In genomic region chr7:26620352-26620751, GRCh38 we compare ENCODE assay signal across 11 cellular contexts.
DNase-seq lines count a peak whose midpoint lies in the region; ATAC-seq and TF ChIP-seq lines count a peak whose summit lies in the region.
"Had no signal": no experiment of that assay in that cellular context is flagged by ENCODE, and none has a peak within 500 bp of the region (broad histone marks: within the 10 kb centered on the region; RNA-seq: fewer than 3 reads in every experiment).

No MANE protein-coding gene starts in this region.

- H3K9me3 ChIP-seq in WERI-Rb-1 (ENCODE audit: severe bottlenecking) (no peaks in the 10 kb centered on the region), mesenchymal stem cell (ENCODE audit: control insufficient read depth, low read length) (no peaks in the 10 kb centered on the region), body of pancreas (no peaks in the 10 kb centered on the region)
- H3K9me3 ChIP-seq: pancreas had no signal

- H3K23ac ChIP-seq in mesenchymal stem cell (ENCODE audit: low read length in 2 of 2) = no peak overlapping the region

- H3K4me3 Mint-ChIP-seq in activated CD4-positive, alpha-beta T cell treated with anti-CD3 and anti-CD28 coated beads for 36 hours = no peak overlapping the region
- no peak overlapping the region for H3K4me3 Mint-ChIP-seq in activated CD4-positive, alpha-beta T cell treated with anti-CD3 and anti-CD28 coated beads, Interleukin-2, amount 10 ng/mL, durations not matched to agents 24 days and 14 days

- H3K4me1 Mint-ChIP-seq in activated CD4-positive, alpha-beta T cell treated with anti-CD3 and anti-CD28 coated beads for 36 hours = no peaks in the 10 kb centered on the region
- no peaks in the 10 kb centered on the region for H3K4me1 Mint-ChIP-seq in activated CD4-positive, alpha-beta T cell treated with anti-CD3 and anti-CD28 coated beads, Interleukin-2, amount 10 ng/mL, durations not matched to agents 24 days and 14 days

- no peak for ATAC-seq in activated CD4-positive, alpha-beta T cell treated with anti-CD3 and anti-CD28 coated beads for 36 hours
- ATAC-seq in GM19397 (IDR thresholded peaks at IDR 0.05; ENCODE audit: unreplicated experiment) (no peak), body of pancreas (no peak), HG03097 (IDR thresholded peaks at IDR 0.05; ENCODE audit: low FRiP score, unreplicated experiment) (no peak)
- ATAC-seq: pancreas had no signal

- H3K36me3 Mint-ChIP-seq in activated CD4-positive, alpha-beta T cell treated with anti-CD3 and anti-CD28 coated beads for 36 hours (ENCODE audit: low read depth) = no peaks in the 10 kb centered on the region
- H3K36me3 Mint-ChIP-seq in activated CD4-positive, alpha-beta T cell treated with anti-CD3 and anti-CD28 coated beads, Interleukin-2, amount 10 ng/mL, durations not matched to agents 24 days and 14 days (ENCODE audit: low read depth) = no peaks in the 10 kb centered on the region

- H4K91ac ChIP-seq in mesenchymal stem cell (ENCODE audit: low read length) = no peak overlapping the region

- intact Hi-C loops in activated CD4-positive, alpha-beta T cell treated with anti-CD3 and anti-CD28 coated beads for 36 hours (cut with DNase I, micrococcal nuclease) = no loop called here
- intact Hi-C loops in activated CD4-positive, alpha-beta T cell treated with anti-CD3 and anti-CD28 coated beads, Interleukin-2, amount 10 ng/mL, durations not matched to agents 24 days and 14 days (cut with micrococcal nuclease) = no loop called here
- intact Hi-C loops in body of pancreas (cut with DNase I) = no loop called here

- WGBS in mesenchymal stem cell = 56% methylated on average over 12 of the region's 12 CpGs
- 76 to 82% methylated on average over 11 to 12 of the region's 12 CpGs for WGBS in body of pancreas, 2 donors

- no peak overlapping the region for H3K4me2 ChIP-seq in mesenchymal stem cell (ENCODE audit: low read length, poor library complexity, severe bottlenecking)

- H3K4me1 ChIP-seq in mesenchymal stem cell (ENCODE audit: control insufficient read depth, insufficient read depth, low read depth, low read length) = peaks cover 2% of the 10 kb centered on the region
- no peaks in the 10 kb centered on the region for H3K4me1 ChIP-seq in body of pancreas
- H3K4me1 ChIP-seq: pancreas had no signal

- H3K4ac ChIP-seq in mesenchymal stem cell (ENCODE audit: low read depth in 1 of 2, low read length in 2 of 2) = no peak overlapping the region

- H2BK120ac ChIP-seq in mesenchymal stem cell (ENCODE audit: low read depth, low read length) = no peak overlapping the region

- no peaks in the 10 kb centered on the region for H3K79me1 ChIP-seq in mesenchymal stem cell (replicated peaks; ENCODE audit: low read length, poor library complexity, severe bottlenecking)

- H3K27me3 ChIP-seq in WERI-Rb-1 (ENCODE audit: insufficient read depth, low read depth, severe bottlenecking) (no peaks in the 10 kb centered on the region), mesenchymal stem cell (ENCODE audit: control insufficient read depth in 1 of 2, insufficient read depth in 1 of 2, low read length in 2 of 2) (peaks cover 9 to 50% of the 10 kb centered on the region in 2 experiments), body of pancreas (no peaks in the 10 kb centered on the region)
- H3K27me3 ChIP-seq: pancreas had no signal

- no peak overlapping the region for H3K9ac ChIP-seq in mesenchymal stem cell (ENCODE audit: low read length)

- H2BK12ac ChIP-seq in mesenchymal stem cell (ENCODE audit: low read length in 2 of 2) = no peak overlapping the region

- peaks cover 3% of the 10 kb centered on the region for H3K27me3 Mint-ChIP-seq in activated CD4-positive, alpha-beta T cell treated with anti-CD3 and anti-CD28 coated beads for 36 hours
- H3K27me3 Mint-ChIP-seq in activated CD4-positive, alpha-beta T cell treated with anti-CD3 and anti-CD28 coated beads, Interleukin-2, amount 10 ng/mL, durations not matched to agents 24 days and 14 days = peaks cover 6% of the 10 kb centered on the region

- TF ChIP-seq POLR2A in body of pancreas (IDR thresholded peaks at IDR 0.05) = no peak

- H3K27ac Mint-ChIP-seq in activated CD4-positive, alpha-beta T cell treated with anti-CD3 and anti-CD28 coated beads for 36 hours = no peak overlapping the region
- H3K27ac Mint-ChIP-seq in activated CD4-positive, alpha-beta T cell treated with anti-CD3 and anti-CD28 coated beads, Interleukin-2, amount 10 ng/mL, durations not matched to agents 24 days and 14 days = no peak overlapping the region

- no peak overlapping the region for H2BK15ac ChIP-seq in mesenchymal stem cell (ENCODE audit: low read depth, poor library complexity, severe bottlenecking)

- CTCF ChIA-PET in activated CD4-positive, alpha-beta T cell treated with anti-CD3 and anti-CD28 coated beads for 36 hours (lab: Charles Lee) = no interaction called here

- peak; percentile 34 for TF ChIP-seq CTCF in WERI-Rb-1 (IDR thresholded peaks at IDR 0.05; ENCODE audit: low read depth, low read length)
- TF ChIP-seq CTCF in body of pancreas (IDR thresholded peaks at IDR 0.05) = no peak

- H4K8ac ChIP-seq in mesenchymal stem cell (ENCODE audit: low read length) = no peak overlapping the region

- no peak overlapping the region for H2AFZ ChIP-seq in mesenchymal stem cell (ENCODE audit: low read depth, low read length)

- no peak overlapping the region for H3K27ac ChIP-seq in WERI-Rb-1
- H3K27ac ChIP-seq in mesenchymal stem cell (ENCODE audit: low read length, poor library complexity, severe bottlenecking) = no peak overlapping the region
- no peak overlapping the region for H3K27ac ChIP-seq in body of pancreas
- H3K27ac ChIP-seq: pancreas had no signal

- H3K14ac ChIP-seq in mesenchymal stem cell (ENCODE audit: low read length in 2 of 2) = no peak overlapping the region

- POLR2A ChIA-PET in activated CD4-positive, alpha-beta T cell treated with anti-CD3 and anti-CD28 coated beads for 36 hours (lab: Charles Lee) = no interaction called here

- no peak overlapping the region for H3K4me3 ChIP-seq in WERI-Rb-1 (ENCODE audit: low read depth, low read length)
- no peak overlapping the region for H3K4me3 ChIP-seq in mesenchymal stem cell (ENCODE audit: insufficient read depth in 1 of 2, low read depth in 1 of 2, low read length in 2 of 2)
- H3K4me3 ChIP-seq in body of pancreas = no peak overlapping the region
- H3K4me3 ChIP-seq: pancreas had no signal

- H2AK5ac ChIP-seq in mesenchymal stem cell (ENCODE audit: low read length, severe bottlenecking) = no peak overlapping the region

- H3K36me3 ChIP-seq in WERI-Rb-1 = no peaks in the 10 kb centered on the region
- H3K36me3 ChIP-seq in mesenchymal stem cell (ENCODE audit: control insufficient read depth in 1 of 2, insufficient read depth in 2 of 2, low read depth in 1 of 2, low read length in 2 of 2) = no peaks in the 10 kb centered on the region
- H3K36me3 ChIP-seq in body of pancreas (replicated peaks in 1 of 2; ENCODE audit: insufficient read depth in 1 of 2, low read depth in 2 of 2) = no peaks in the 10 kb centered on the region
- H3K36me3 ChIP-seq: pancreas had no signal

- no peak overlapping the region for H2BK5ac ChIP-seq in mesenchymal stem cell (ENCODE audit: low read depth, low read length, poor library complexity, severe bottlenecking)

- no peaks in the 10 kb centered on the region for H3K9me3 Mint-ChIP-seq in activated CD4-positive, alpha-beta T cell treated with anti-CD3 and anti-CD28 coated beads for 36 hours (ENCODE audit: low read depth)
- no peaks in the 10 kb centered on the region for H3K9me3 Mint-ChIP-seq in activated CD4-positive, alpha-beta T cell treated with anti-CD3 and anti-CD28 coated beads, Interleukin-2, amount 10 ng/mL, durations not matched to agents 24 days and 14 days

- peak; percentile 53 for DNase-seq in activated CD4-positive, alpha-beta T cell treated with anti-CD3 and anti-CD28 coated beads for 36 hours
- DNase-seq in activated CD4-positive, alpha-beta T cell treated with anti-CD3 and anti-CD28 coated beads, Interleukin-2, amount 10 ng/mL, durations not matched to agents 24 days and 14 days = no peak
- DNase-seq in M059J (ENCODE audit: low read depth) = peak; percentile 65
- DNase-seq in WERI-Rb-1 = peak; percentile 44
- DNase-seq in mesenchymal stem cell = peak; percentile 29
- no peak for DNase-seq in body of pancreas
- DNase-seq: NCI-H2171 treated with DMSO at 0.1 percent for 48 hours; pancreas; stimulated activated CD4-positive, alpha-beta T cell treated with anti-CD3 and anti-CD28 coated beads, Interleukin-4, amount 100 ng/mL, for 4 hours had no signal

- no peak overlapping the region for H3K18ac ChIP-seq in mesenchymal stem cell (ENCODE audit: low read depth in 1 of 2, low read length in 2 of 2)

Comparison
In these comparisons a context has a peak if more than half of its experiments do, and no peak if none do; other contexts are left out.
1. DNase-seq: peak in activated CD4-positive, alpha-beta T cell treated with anti-CD3 and anti-CD28 coated beads for 36 hours (single experiment), M059J (single experiment), WERI-Rb-1 (single experiment) and mesenchymal stem cell (single experiment); none in activated CD4-positive, alpha-beta T cell treated with anti-CD3 and anti-CD28 coated beads, Interleukin-2, amount 10 ng/mL, durations not matched to agents 24 days and 14 days (single experiment) and body of pancreas (0 of 4).